ENCODE assay signal across 8 cellular contexts in genomic region chr11:69640995-69641581, GRCh38. TPM values are rescaled to one million over a fixed set of nuclear protein-coding genes. Genes with fewer than 3 reads are reported as not detected.
A peak's percentile ranks its signal among the peaks of the same experiment; 100 is the strongest.
DNase-seq lines count a peak whose midpoint lies in the region; ATAC-seq, FAIRE-seq and TF ChIP-seq lines count a peak whose summit lies in the region.

Gene CCND1, plus strand, starts transcription at chr11:69641156. Its CDS starts 158 bp downstream, at chr11:69641314.

- DNase-seq in 8988T (peak; percentile 91), GM12892 (ENCODE audit: insufficient read length) (no peak), NCI-H526 treated with DMSO at 0.1 percent for 48 hours (lab: John Stamatoyannopoulos, UW) (peak; percentile 89), foreskin melanocyte (peak; percentile 87), upper lobe of left lung (peak; percentile 66 to 92), GM19240 (ENCODE audit: insufficient read length, low spot score) (no peak)
- DNase-seq in natural killer cell treated with Interleukin-12 subunit alpha and Interleukin-12 subunit beta and Interleukin-15 and Interleukin-18, amount 100 ng/mL, for 72 hours (ENCODE audit: low spot score): no peak

- H3K9me3 Mint-ChIP-seq in activated T-helper 17 cell treated with anti-CD3 and anti-CD28 coated beads, Interleukin-2, amount 50 U/mL, for 72 hours: no peaks in the 10 kb centered on the region
- H3K9me3 Mint-ChIP-seq in natural killer cell treated with Interleukin-12 subunit alpha and Interleukin-12 subunit beta and Interleukin-15 and Interleukin-18, amount 100 ng/mL, for 72 hours: no peaks in the 10 kb centered on the region

- TF ChIP-seq POLR2A in GM12892 (IDR thresholded peaks at IDR 0.05; ENCODE audit: low read depth, low read length) (peak; percentile 81; the same call in 1 of the 2 replicates), upper lobe of left lung (IDR thresholded peaks at IDR 0.05) (peak in 3 of 4 donors; percentile 63 to 89 (median 83))

- no peak within 1 kb of the TSS for H3K27ac Mint-ChIP-seq in activated T-helper 17 cell treated with anti-CD3 and anti-CD28 coated beads, Interleukin-2, amount 50 U/mL, for 72 hours
- H3K27ac Mint-ChIP-seq in natural killer cell treated with Interleukin-12 subunit alpha and Interleukin-12 subunit beta and Interleukin-15 and Interleukin-18, amount 100 ng/mL, for 72 hours: no peak within 1 kb of the TSS

- TF ChIP-seq EP300 in upper lobe of left lung (IDR thresholded peaks at IDR 0.05): no peak

- H3K4me1 Mint-ChIP-seq in activated T-helper 17 cell treated with anti-CD3 and anti-CD28 coated beads, Interleukin-2, amount 50 U/mL, for 72 hours: peaks cover 5% of the 10 kb centered on the region
- peaks cover 5 to 14% of the 10 kb centered on the region in 2 donors for H3K4me1 Mint-ChIP-seq in natural killer cell treated with Interleukin-12 subunit alpha and Interleukin-12 subunit beta and Interleukin-15 and Interleukin-18, amount 100 ng/mL, for 72 hours (ENCODE audit: low read depth in 2 of 2)

- WGBS in upper lobe of left lung, 2 donors: 0 to 1% methylated on average over 25 to 39 of the region's 49 CpGs

- H3K4me1 ChIP-seq in upper lobe of left lung: peaks cover 66 to 90% (median 73%) of the 10 kb centered on the region in 4 donors

- no peaks in the 10 kb centered on the region for H3K36me3 Mint-ChIP-seq in activated T-helper 17 cell treated with anti-CD3 and anti-CD28 coated beads, Interleukin-2, amount 50 U/mL, for 72 hours (ENCODE audit: low read depth)
- no peaks in the 10 kb centered on the region for H3K36me3 Mint-ChIP-seq in natural killer cell treated with Interleukin-12 subunit alpha and Interleukin-12 subunit beta and Interleukin-15 and Interleukin-18, amount 100 ng/mL, for 72 hours

- peak; percentile 19 for ATAC-seq in activated T-helper 17 cell treated with anti-CD3 and anti-CD28 coated beads, Interleukin-2, amount 50 U/mL, for 72 hours (replicated peaks)
- ATAC-seq in natural killer cell treated with Interleukin-12 subunit alpha and Interleukin-12 subunit beta and Interleukin-15 and Interleukin-18, amount 100 ng/mL, for 72 hours: no peak
- peak; percentile 55 to 64 for ATAC-seq in upper lobe of left lung (ENCODE audit: low FRiP score in 2 of 2)

- H3K27me3 ChIP-seq in upper lobe of left lung: peaks cover 0 to 25% (median 12%) of the 10 kb centered on the region in 4 donors

- H3K27ac ChIP-seq in upper lobe of left lung: peak within 1 kb of the TSS; percentile 86 to 89 (median 88)

- peak; percentile 80 for FAIRE-seq in GM12892 (lab: Jason Lieb, UNC)

- H3K36me3 ChIP-seq in upper lobe of left lung: peaks cover 0 to 9% (median 2%) of the 10 kb centered on the region in 4 donors

- peaks cover 18% of the 10 kb centered on the region for H3K27me3 Mint-ChIP-seq in activated T-helper 17 cell treated with anti-CD3 and anti-CD28 coated beads, Interleukin-2, amount 50 U/mL, for 72 hours
- H3K27me3 Mint-ChIP-seq in natural killer cell treated with Interleukin-12 subunit alpha and Interleukin-12 subunit beta and Interleukin-15 and Interleukin-18, amount 100 ng/mL, for 72 hours: peaks cover 19 to 27% of the 10 kb centered on the region in 2 donors

- H3K4me3 ChIP-seq in upper lobe of left lung: peak within 1 kb of the TSS; percentile 72 to 93 (median 77)

- peak within 1 kb of the TSS; percentile 76 for H3K4me3 Mint-ChIP-seq in activated T-helper 17 cell treated with anti-CD3 and anti-CD28 coated beads, Interleukin-2, amount 50 U/mL, for 72 hours
- peak within 1 kb of the TSS; percentile 82 for H3K4me3 Mint-ChIP-seq in natural killer cell treated with Interleukin-12 subunit alpha and Interleukin-12 subunit beta and Interleukin-15 and Interleukin-18, amount 100 ng/mL, for 72 hours

- peak in 3 of 6 experiments; percentile 14 to 47 (median 30) for TF ChIP-seq CTCF in upper lobe of left lung (IDR thresholded peaks at IDR 0.05)

- no peaks in the 10 kb centered on the region for H3K9me3 ChIP-seq in upper lobe of left lung

RNA-seq across cellular contexts. Expression of gene CCND1, which starts in this region (rescaled TPM):
- 1.5 TPM for polyA plus RNA-seq in GM12892 (2012; ENCODE audit: missing spikeins)
- 1 to 10 TPM in 1 of 2 donors, under 1 TPM in 1; 0.82 to 3.7 TPM for total RNA-seq in activated T-helper 17 cell treated with anti-CD3 and anti-CD28 coated beads, Interleukin-2, amount 50 U/mL, for 72 hours
- under 1 TPM in 1 of 2 donors, not detected in 1; 0.67 TPM for total RNA-seq in natural killer cell treated with Interleukin-12 subunit alpha and Interleukin-12 subunit beta and Interleukin-15 and Interleukin-18, amount 100 ng/mL, for 72 hours
- total RNA-seq in upper lobe of left lung: 100 to 1,000 TPM in 5 of 6 donors, 10 to 100 TPM in 1; 23.0 to 404 (median 237) TPM

Comparison
In these comparisons a context has a peak if more than half of its experiments do, and no peak if none do; other contexts are left out.
1. RNA of gene CCND1 (total RNA-seq): 23.0 to 404 TPM in upper lobe of left lung; 0.82 to 3.7 TPM in activated T-helper 17 cell treated with anti-CD3 and anti-CD28 coated beads, Interleukin-2, amount 50 U/mL, for 72 hours and 0.67 TPM in natural killer cell treated with Interleukin-12 subunit alpha and Interleukin-12 subunit beta and Interleukin-15 and Interleukin-18, amount 100 ng/mL, for 72 hours; every median in the first group is over 4 times any median in the second.
2. DNase-seq: peak in 8988T (single experiment), NCI-H526 treated with DMSO at 0.1 percent for 48 hours (single experiment), foreskin melanocyte (single experiment) and upper lobe of left lung (2 of 2); none in GM12892 (single experiment), natural killer cell treated with Interleukin-12 subunit alpha and Interleukin-12 subunit beta and Interleukin-15 and Interleukin-18, amount 100 ng/mL, for 72 hours (single experiment) and GM19240 (single experiment).
3. ATAC-seq: peak in activated T-helper 17 cell treated with anti-CD3 and anti-CD28 coated beads, Interleukin-2, amount 50 U/mL, for 72 hours (single experiment) and upper lobe of left lung (2 of 2); none in natural killer cell treated with Interleukin-12 subunit alpha and Interleukin-12 subunit beta and Interleukin-15 and Interleukin-18, amount 100 ng/mL, for 72 hours (0 of 2).